1 cellular context compared by ENCODE assay signal in the genomic region with DNA sequence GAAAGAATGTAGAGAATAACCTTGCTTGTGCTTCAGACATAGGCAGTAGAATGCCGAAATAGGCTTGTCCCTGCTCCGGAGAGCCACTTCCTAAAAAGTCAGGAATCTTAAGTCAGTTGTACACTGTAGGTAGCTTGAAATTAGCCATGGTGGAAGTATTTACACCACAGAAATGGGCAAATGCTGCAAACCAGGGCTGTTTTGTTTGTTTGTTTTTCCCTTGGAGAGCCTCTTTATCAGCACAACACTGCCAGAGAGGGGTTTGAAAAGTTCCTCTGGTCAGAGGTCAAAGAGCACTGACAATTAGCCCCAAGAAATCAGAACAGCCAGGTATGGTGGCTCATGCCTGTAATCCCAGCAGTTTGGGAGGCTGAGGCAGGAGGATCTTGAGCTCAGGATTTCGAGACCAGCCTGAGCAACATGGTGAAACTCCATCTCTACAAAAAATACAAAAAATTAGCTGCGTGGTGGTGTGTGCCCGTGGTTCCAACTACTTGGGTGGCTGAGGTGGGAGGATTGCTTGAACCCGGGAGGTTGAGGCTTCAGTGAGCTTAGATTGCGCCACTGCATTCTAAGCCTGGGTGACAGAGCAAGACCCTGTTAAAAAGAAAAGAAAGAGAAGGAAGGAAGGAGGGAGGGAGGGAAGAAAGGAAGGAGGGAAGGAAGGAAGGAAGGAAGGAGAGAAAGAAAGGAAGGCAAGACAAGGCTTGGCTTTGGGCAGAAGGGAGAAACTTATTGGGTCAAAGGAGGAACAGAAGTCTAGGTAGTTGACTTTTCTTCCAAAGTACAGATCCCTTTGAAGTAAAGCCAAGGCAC.
TF ChIP-seq lines count a peak whose summit lies in the region.

No MANE protein-coding gene starts in this region.

TF ChIP-seq in HepG2, 621 proteins besides CTCF, POLR2A, EP300 and RAD21 (continued from another document and continues in another):
- TF ChIP-seq, protein P1, sequence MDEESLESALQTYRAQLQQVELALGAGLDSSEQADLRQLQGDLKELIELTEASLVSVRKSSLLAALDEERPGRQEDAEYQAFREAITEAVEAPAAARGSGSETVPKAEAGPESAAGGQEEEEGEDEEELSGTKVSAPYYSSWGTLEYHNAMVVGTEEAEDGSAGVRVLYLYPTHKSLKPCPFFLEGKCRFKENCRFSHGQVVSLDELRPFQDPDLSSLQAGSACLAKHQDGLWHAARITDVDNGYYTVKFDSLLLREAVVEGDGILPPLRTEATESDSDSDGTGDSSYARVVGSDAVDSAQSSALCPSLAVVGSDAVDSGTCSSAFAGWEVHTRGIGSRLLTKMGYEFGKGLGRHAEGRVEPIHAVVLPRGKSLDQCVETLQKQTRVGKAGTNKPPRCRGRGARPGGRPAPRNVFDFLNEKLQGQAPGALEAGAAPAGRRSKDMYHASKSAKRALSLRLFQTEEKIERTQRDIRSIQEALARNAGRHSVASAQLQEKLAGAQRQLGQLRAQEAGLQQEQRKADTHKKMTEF (CRISPR knock-in tag; IDR thresholded peaks at IDR 0.05): peak; percentile 65
- peak; percentile 43 for TF ChIP-seq NCOR1 (IDR thresholded peaks at IDR 0.05; ENCODE audit: borderline replicate concordance, low read length)
- peak; percentile 18; the same call in 1 of the 2 replicates for TF ChIP-seq NFYC (CRISPR knock-in tag; IDR thresholded peaks at IDR 0.05)
- TF ChIP-seq KDM6A (CRISPR knock-in tag; IDR thresholded peaks at IDR 0.05; ENCODE audit: low read depth): peak; percentile 79
- no peak for TF ChIP-seq ZNF598 (CRISPR knock-in tag; IDR thresholded peaks at IDR 0.05; ENCODE audit: borderline replicate concordance)
- TF ChIP-seq POLR2G (IDR thresholded peaks at IDR 0.05; ENCODE audit: low read depth, low read length): no peak
- TF ChIP-seq ZFY (CRISPR knock-in tag; IDR thresholded peaks at IDR 0.05): no peak
- TF ChIP-seq ZNF232 (CRISPR knock-in tag; IDR thresholded peaks at IDR 0.05; ENCODE audit: borderline replicate concordance): peak; percentile 29; the same call in 1 of the 2 replicates
- TF ChIP-seq U2AF1 (optimal IDR thresholded peaks at IDR 0.05; ENCODE audit: low read depth, low read length): peak; percentile 86
- TF ChIP-seq YEATS4 (CRISPR knock-in tag; IDR thresholded peaks at IDR 0.05; ENCODE audit: borderline replicate concordance): peak; percentile 23; the same call in 1 of the 2 replicates
- peak; percentile 45 for TF ChIP-seq TCF7 (IDR thresholded peaks at IDR 0.05; ENCODE audit: low read depth)
- TF ChIP-seq SOX5 (CRISPR knock-in tag; IDR thresholded peaks at IDR 0.05; ENCODE audit: borderline replicate concordance): peak; percentile 63; the same call in 1 of the 2 replicates
- TF ChIP-seq DPF2 (CRISPR knock-in tag; IDR thresholded peaks at IDR 0.05; ENCODE audit: borderline replicate concordance, low read depth): peak; percentile 43; the same call in 1 of the 2 replicates
- TF ChIP-seq ARID2 (CRISPR knock-in tag; IDR thresholded peaks at IDR 0.05; ENCODE audit: borderline replicate concordance): no peak
- peak; percentile 80 for TF ChIP-seq HDAC2 (CRISPR knock-in tag; IDR thresholded peaks at IDR 0.05)
- peak; percentile 81 for TF ChIP-seq KDM1A (CRISPR knock-in tag; IDR thresholded peaks at IDR 0.05)
- TF ChIP-seq, protein P2, sequence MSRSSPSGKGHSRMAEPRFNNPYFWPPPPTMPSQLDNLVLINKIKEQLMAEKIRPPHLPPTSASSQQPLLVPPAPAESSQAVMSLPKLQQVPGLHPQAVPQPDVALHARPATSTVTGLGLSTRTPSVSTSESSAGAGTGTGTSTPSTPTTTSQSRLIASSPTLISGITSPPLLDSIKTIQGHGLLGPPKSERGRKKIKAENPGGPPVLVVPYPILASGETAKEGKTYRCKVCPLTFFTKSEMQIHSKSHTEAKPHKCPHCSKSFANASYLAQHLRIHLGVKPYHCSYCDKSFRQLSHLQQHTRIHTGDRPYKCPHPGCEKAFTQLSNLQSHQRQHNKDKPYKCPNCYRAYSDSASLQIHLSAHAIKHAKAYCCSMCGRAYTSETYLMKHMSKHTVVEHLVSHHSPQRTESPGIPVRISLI (CRISPR knock-in tag; IDR thresholded peaks at IDR 0.05; ENCODE audit: borderline replicate concordance): 0 out of 2 replicates have a peak, but pooled peaks have one; percentile 48
- TF ChIP-seq TBX2 (CRISPR knock-in tag; IDR thresholded peaks at IDR 0.05; ENCODE audit: borderline replicate concordance): peak; percentile 46; the same call in 1 of the 2 replicates
- TF ChIP-seq AGO1 (IDR thresholded peaks at IDR 0.05; ENCODE audit: low read depth, low read length, poor library complexity, severe bottlenecking): no peak
- TF ChIP-seq, protein P3, sequence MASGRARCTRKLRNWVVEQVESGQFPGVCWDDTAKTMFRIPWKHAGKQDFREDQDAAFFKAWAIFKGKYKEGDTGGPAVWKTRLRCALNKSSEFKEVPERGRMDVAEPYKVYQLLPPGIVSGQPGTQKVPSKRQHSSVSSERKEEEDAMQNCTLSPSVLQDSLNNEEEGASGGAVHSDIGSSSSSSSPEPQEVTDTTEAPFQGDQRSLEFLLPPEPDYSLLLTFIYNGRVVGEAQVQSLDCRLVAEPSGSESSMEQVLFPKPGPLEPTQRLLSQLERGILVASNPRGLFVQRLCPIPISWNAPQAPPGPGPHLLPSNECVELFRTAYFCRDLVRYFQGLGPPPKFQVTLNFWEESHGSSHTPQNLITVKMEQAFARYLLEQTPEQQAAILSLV (CRISPR knock-in tag; IDR thresholded peaks at IDR 0.05; ENCODE audit: borderline replicate concordance): 0 out of 2 replicates have a peak, but pooled peaks have one; percentile 33
- peak; percentile 57; the same call in 1 of the 2 replicates for TF ChIP-seq PHF21A (CRISPR knock-in tag; IDR thresholded peaks at IDR 0.05)
- TF ChIP-seq ZNF570 (CRISPR knock-in tag; IDR thresholded peaks at IDR 0.05; ENCODE audit: borderline replicate concordance): no peak
- TF ChIP-seq, protein P4, sequence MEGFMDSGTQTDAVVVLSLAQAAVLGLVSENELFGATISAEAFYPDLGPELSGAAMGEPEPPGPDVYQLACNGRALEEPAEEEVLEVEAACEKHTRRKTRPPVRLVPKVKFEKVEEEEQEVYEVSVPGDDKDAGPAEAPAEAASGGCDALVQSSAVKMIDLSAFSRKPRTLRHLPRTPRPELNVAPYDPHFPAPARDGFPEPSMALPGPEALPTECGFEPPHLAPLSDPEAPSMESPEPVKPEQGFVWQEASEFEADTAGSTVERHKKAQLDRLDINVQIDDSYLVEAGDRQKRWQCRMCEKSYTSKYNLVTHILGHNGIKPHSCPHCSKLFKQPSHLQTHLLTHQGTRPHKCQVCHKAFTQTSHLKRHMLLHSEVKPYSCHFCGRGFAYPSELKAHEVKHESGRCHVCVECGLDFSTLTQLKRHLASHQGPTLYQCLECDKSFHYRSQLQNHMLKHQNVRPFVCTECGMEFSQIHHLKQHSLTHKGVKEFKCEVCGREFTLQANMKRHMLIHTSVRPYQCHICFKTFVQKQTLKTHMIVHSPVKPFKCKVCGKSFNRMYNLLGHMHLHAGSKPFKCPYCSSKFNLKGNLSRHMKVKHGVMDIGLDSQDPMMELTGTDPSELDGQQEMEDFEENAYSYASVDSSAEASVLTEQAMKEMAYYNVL (CRISPR knock-in tag; IDR thresholded peaks at IDR 0.05; ENCODE audit: borderline replicate concordance): peak; percentile 99
- TF ChIP-seq SNAI1 (CRISPR knock-in tag; IDR thresholded peaks at IDR 0.05; ENCODE audit: borderline replicate concordance): 0 out of 2 replicates have a peak, but pooled peaks have one; percentile 12
- TF ChIP-seq, protein P5, sequence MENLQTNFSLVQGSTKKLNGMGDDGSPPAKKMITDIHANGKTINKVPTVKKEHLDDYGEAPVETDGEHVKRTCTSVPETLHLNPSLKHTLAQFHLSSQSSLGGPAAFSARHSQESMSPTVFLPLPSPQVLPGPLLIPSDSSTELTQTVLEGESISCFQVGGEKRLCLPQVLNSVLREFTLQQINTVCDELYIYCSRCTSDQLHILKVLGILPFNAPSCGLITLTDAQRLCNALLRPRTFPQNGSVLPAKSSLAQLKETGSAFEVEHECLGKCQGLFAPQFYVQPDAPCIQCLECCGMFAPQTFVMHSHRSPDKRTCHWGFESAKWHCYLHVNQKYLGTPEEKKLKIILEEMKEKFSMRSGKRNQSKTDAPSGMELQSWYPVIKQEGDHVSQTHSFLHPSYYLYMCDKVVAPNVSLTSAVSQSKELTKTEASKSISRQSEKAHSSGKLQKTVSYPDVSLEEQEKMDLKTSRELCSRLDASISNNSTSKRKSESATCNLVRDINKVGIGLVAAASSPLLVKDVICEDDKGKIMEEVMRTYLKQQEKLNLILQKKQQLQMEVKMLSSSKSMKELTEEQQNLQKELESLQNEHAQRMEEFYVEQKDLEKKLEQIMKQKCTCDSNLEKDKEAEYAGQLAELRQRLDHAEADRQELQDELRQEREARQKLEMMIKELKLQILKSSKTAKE (CRISPR knock-in tag; IDR thresholded peaks at IDR 0.05; ENCODE audit: borderline replicate concordance): no peak
- peak; percentile 87 for TF ChIP-seq ZNF629 (CRISPR knock-in tag; conservative IDR thresholded peaks at IDR 0.05)
- TF ChIP-seq, protein P6, sequence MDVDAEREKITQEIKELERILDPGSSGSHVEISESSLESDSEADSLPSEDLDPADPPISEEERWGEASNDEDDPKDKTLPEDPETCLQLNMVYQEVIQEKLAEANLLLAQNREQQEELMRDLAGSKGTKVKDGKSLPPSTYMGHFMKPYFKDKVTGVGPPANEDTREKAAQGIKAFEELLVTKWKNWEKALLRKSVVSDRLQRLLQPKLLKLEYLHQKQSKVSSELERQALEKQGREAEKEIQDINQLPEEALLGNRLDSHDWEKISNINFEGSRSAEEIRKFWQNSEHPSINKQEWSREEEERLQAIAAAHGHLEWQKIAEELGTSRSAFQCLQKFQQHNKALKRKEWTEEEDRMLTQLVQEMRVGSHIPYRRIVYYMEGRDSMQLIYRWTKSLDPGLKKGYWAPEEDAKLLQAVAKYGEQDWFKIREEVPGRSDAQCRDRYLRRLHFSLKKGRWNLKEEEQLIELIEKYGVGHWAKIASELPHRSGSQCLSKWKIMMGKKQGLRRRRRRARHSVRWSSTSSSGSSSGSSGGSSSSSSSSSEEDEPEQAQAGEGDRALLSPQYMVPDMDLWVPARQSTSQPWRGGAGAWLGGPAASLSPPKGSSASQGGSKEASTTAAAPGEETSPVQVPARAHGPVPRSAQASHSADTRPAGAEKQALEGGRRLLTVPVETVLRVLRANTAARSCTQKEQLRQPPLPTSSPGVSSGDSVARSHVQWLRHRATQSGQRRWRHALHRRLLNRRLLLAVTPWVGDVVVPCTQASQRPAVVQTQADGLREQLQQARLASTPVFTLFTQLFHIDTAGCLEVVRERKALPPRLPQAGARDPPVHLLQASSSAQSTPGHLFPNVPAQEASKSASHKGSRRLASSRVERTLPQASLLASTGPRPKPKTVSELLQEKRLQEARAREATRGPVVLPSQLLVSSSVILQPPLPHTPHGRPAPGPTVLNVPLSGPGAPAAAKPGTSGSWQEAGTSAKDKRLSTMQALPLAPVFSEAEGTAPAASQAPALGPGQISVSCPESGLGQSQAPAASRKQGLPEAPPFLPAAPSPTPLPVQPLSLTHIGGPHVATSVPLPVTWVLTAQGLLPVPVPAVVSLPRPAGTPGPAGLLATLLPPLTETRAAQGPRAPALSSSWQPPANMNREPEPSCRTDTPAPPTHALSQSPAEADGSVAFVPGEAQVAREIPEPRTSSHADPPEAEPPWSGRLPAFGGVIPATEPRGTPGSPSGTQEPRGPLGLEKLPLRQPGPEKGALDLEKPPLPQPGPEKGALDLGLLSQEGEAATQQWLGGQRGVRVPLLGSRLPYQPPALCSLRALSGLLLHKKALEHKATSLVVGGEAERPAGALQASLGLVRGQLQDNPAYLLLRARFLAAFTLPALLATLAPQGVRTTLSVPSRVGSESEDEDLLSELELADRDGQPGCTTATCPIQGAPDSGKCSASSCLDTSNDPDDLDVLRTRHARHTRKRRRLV (CRISPR knock-in tag; IDR thresholded peaks at IDR 0.05): peak; percentile 8; the same call in 1 of the 2 replicates
- TF ChIP-seq, protein P7, sequence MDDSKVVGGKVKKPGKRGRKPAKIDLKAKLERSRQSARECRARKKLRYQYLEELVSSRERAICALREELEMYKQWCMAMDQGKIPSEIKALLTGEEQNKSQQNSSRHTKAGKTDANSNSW (CRISPR knock-in tag; IDR thresholded peaks at IDR 0.05; ENCODE audit: borderline replicate concordance): no peak; the same call in 1 of the 2 replicates
- peak; percentile 54 for TF ChIP-seq ZNF781 (CRISPR knock-in tag; IDR thresholded peaks at IDR 0.05; ENCODE audit: borderline replicate concordance, not compliant biosample characterization)
- no peak for TF ChIP-seq NFIB (CRISPR knock-in tag; IDR thresholded peaks at IDR 0.05; ENCODE audit: borderline replicate concordance)
- TF ChIP-seq ZNF879 (CRISPR knock-in tag; IDR thresholded peaks at IDR 0.05): 0 out of 2 replicates have a peak, but pooled peaks have one; percentile 27
- TF ChIP-seq, protein P8, sequence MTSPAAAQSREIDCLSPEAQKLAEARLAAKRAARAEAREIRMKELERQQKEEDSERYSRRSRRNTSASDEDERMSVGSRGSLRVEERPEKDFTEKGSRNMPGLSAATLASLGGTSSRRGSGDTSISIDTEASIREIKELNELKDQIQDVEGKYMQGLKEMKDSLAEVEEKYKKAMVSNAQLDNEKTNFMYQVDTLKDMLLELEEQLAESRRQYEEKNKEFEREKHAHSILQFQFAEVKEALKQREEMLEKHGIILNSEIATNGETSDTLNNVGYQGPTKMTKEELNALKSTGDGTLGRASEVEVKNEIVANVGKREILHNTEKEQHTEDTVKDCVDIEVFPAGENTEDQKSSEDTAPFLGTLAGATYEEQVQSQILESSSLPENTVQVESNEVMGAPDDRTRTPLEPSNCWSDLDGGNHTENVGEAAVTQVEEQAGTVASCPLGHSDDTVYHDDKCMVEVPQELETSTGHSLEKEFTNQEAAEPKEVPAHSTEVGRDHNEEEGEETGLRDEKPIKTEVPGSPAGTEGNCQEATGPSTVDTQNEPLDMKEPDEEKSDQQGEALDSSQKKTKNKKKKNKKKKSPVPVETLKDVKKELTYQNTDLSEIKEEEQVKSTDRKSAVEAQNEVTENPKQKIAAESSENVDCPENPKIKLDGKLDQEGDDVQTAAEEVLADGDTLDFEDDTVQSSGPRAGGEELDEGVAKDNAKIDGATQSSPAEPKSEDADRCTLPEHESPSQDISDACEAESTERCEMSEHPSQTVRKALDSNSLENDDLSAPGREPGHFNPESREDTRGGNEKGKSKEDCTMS (CRISPR knock-in tag; conservative IDR thresholded peaks at IDR 0.05): no peak
- TF ChIP-seq MED8 (CRISPR knock-in tag; IDR thresholded peaks at IDR 0.05; ENCODE audit: insufficient replicate concordance): no peak
- peak; percentile 19; the same call in 1 of the 2 replicates for TF ChIP-seq HOXA5 (CRISPR knock-in tag; IDR thresholded peaks at IDR 0.05)
- TF ChIP-seq, protein P9, sequence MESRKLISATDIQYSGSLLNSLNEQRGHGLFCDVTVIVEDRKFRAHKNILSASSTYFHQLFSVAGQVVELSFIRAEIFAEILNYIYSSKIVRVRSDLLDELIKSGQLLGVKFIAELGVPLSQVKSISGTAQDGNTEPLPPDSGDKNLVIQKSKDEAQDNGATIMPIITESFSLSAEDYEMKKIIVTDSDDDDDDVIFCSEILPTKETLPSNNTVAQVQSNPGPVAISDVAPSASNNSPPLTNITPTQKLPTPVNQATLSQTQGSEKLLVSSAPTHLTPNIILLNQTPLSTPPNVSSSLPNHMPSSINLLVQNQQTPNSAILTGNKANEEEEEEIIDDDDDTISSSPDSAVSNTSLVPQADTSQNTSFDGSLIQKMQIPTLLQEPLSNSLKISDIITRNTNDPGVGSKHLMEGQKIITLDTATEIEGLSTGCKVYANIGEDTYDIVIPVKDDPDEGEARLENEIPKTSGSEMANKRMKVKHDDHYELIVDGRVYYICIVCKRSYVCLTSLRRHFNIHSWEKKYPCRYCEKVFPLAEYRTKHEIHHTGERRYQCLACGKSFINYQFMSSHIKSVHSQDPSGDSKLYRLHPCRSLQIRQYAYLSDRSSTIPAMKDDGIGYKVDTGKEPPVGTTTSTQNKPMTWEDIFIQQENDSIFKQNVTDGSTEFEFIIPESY (CRISPR knock-in tag; IDR thresholded peaks at IDR 0.05): no peak
- no peak for TF ChIP-seq ZNF446 (CRISPR knock-in tag; IDR thresholded peaks at IDR 0.05)
